Comparison of ENCODE assay signal across 26 cellular contexts in the genomic region with DNA sequence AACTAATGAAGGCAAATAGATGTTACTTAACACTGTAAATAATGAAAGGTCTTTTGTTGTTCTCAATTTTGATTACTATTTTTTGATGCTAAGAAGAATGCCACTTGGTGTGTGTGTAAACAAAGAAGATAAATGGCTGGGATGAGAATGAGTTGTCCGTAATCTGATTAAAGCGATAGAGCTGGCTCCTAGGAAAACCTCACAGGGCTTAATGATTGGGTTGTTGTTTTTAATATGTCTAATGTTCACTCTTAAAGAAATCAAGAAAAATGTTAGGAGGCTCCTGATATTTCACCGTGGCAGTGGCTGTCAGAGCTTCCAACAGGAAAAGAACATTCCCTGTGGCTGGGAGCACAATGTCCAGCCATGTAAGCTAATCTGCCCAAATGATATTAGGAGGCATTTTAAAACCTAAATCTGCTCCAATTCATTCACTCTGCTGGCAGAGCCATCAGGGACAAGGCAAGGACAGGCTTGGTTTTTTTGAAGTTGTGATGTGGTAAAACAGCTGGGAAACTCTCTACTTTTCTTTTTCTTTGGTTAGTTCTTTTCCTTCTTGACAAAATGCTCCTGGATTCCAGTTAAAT.
DNase-seq lines count a peak whose midpoint lies in the region; ATAC-seq, FAIRE-seq and TF ChIP-seq lines count a peak whose summit lies in the region.
"Had no signal": no experiment of that assay in that cellular context is flagged by ENCODE, and none has a peak within 500 bp of the region (broad histone marks: within the 10 kb centered on the region; RNA-seq: fewer than 3 reads in every experiment).

No MANE protein-coding gene starts in this region.

- H3K27ac ChIP-seq in smooth muscle cell (ENCODE audit: low read depth) (no peak overlapping the region), pancreas (no peak overlapping the region)
- H3K27ac ChIP-seq: BLaER1, spleen had no signal

- no peaks in the 10 kb centered on the region for H3F3A ChIP-seq in smooth muscle cell (ENCODE audit: low read depth)

- H3K9me3 Mint-ChIP-seq in brain = no peaks in the 10 kb centered on the region
- H3K9me3 Mint-ChIP-seq: activated B cell treated with CpG ODN at 0.5 μM for 24 hours; activated naive CD4-positive, alpha-beta T cell treated with anti-CD3 and anti-CD28 coated beads, Interleukin-2, amount 10 ng/mL, durations not matched to agents 7 days and 5 days; naive B cell had no signal

- no peaks in the 10 kb centered on the region for H3K79me2 ChIP-seq in smooth muscle cell (ENCODE audit: low read depth)

- FAIRE-seq in pancreas (lab: Jason Lieb, UNC) = no peak
- FAIRE-seq: endothelial cell of umbilical vein, GM12878, HTR-8/SVneo, islet of Langerhans had no signal

- H3K27ac Mint-ChIP-seq in brain = peak overlapping the region in 3 of 5 experiments; percentile 70 to 88 (median 84)
- H3K27ac Mint-ChIP-seq: activated B cell treated with CpG ODN at 0.5 μM for 24 hours, naive B cell had no signal

- POLR2A ChIA-PET in HEK293T (lab: Yijun Ruan, JAX) = no interaction called here

- DNase-seq in NCI-H345 (lab: John Stamatoyannopoulos, UW) (peak; percentile 56), NCI-H345 treated with DMSO at 0.1 percent for 48 hours (lab: John Stamatoyannopoulos, UW; ENCODE audit: unreplicated experiment) (no peak), HEK293T (ENCODE audit: extremely low spot score) (no peak), smooth muscle cell (lab: John Stamatoyannopoulos, UW; ENCODE audit: unreplicated experiment) (no peak), pancreas (no peak)
- DNase-seq: activated B cell treated with CpG ODN at 0.5 μM for 24 hours; activated naive CD4-positive, alpha-beta T cell treated with anti-CD3 and anti-CD28 coated beads, Interleukin-2, amount 10 ng/mL, durations not matched to agents 7 days and 5 days; amniotic stem cell; Caco-2; KBM-7; left ventricle myocardium superior; MG63; naive B cell; NK-92 treated with Interleukin-12 subunit alpha and Interleukin-12 subunit beta, amount 100 ng/mL, for 24 hours; SIG-M5; spleen; transverse colon had no signal

- ATAC-seq in pancreas = no peak
- ATAC-seq in HG03025 (IDR thresholded peaks at IDR 0.05; ENCODE audit: low FRiP score, unreplicated experiment) = no peak
- ATAC-seq: left ventricle myocardium superior, Panc1 had no signal

- peaks cover 72% of the 10 kb centered on the region for H3K4me1 Mint-ChIP-seq in brain
- H3K4me1 Mint-ChIP-seq: activated B cell treated with CpG ODN at 0.5 μM for 24 hours, naive B cell had no signal

- TF ChIP-seq CTCF in brain (conservative IDR thresholded peaks at IDR 0.05) (no peak), smooth muscle cell (IDR thresholded peaks at IDR 0.05; ENCODE audit: borderline replicate concordance, insufficient read depth, poor library complexity, severe bottlenecking) (no peak), pancreas (IDR thresholded peaks at IDR 0.05) (no peak)

- H3K36me3 ChIP-seq in smooth muscle cell (ENCODE audit: low read depth) (no peaks in the 10 kb centered on the region), pancreas (no peaks in the 10 kb centered on the region)
- H3K36me3 ChIP-seq: BLaER1, HAP-1, MG63, spleen, transverse colon had no signal

- H3K4me3 Mint-ChIP-seq in brain = no peak overlapping the region
- H3K4me3 Mint-ChIP-seq: activated B cell treated with CpG ODN at 0.5 μM for 24 hours; activated naive CD4-positive, alpha-beta T cell treated with anti-CD3 and anti-CD28 coated beads, Interleukin-2, amount 10 ng/mL, durations not matched to agents 7 days and 5 days; naive B cell had no signal

- H3K4me1 ChIP-seq in smooth muscle cell (ENCODE audit: low read depth) (peaks cover 12% of the 10 kb centered on the region), pancreas (no peaks in the 10 kb centered on the region)
- H3K4me1 ChIP-seq: BLaER1, Caco-2, spleen had no signal

- peak overlapping the region; percentile 59 for H3K4me2 ChIP-seq in smooth muscle cell
- H3K4me2 ChIP-seq: BLaER1 had no signal

- no peaks in the 10 kb centered on the region for H3K36me3 Mint-ChIP-seq in brain
- H3K36me3 Mint-ChIP-seq: activated naive CD4-positive, alpha-beta T cell treated with anti-CD3 and anti-CD28 coated beads, Interleukin-2, amount 10 ng/mL, durations not matched to agents 7 days and 5 days; naive B cell had no signal

- H3K27me3 Mint-ChIP-seq in brain = peaks cover 59% of the 10 kb centered on the region

- intact Hi-C loops in pancreas (cut with DNase I) = no loop called here

- no peak overlapping the region for H3K9ac ChIP-seq in smooth muscle cell (ENCODE audit: low read depth)
- H3K9ac ChIP-seq: BLaER1 had no signal

- H3K9me3 ChIP-seq in smooth muscle cell (replicated peaks; ENCODE audit: low read depth) (no peaks in the 10 kb centered on the region), pancreas (no peaks in the 10 kb centered on the region)
- H3K9me3 ChIP-seq: BLaER1, Caco-2, HAP-1, MG63, spleen, transverse colon had no signal

- H3K27me3 ChIP-seq in smooth muscle cell (ENCODE audit: low read depth) (peaks cover 50% of the 10 kb centered on the region), pancreas (no peaks in the 10 kb centered on the region)
- H3K27me3 ChIP-seq: BLaER1, transverse colon had no signal

- CTCF ChIA-PET in HEK293T (lab: Yijun Ruan, JAX) = interaction anchor here (0.6 to 1.0 kb wide), 2 partner anchors 21 to 147 kb away, joined by 3 to 4 read pairs; no protein-coding TSS in a partner anchor

- H4K20me1 ChIP-seq in smooth muscle cell (ENCODE audit: low read depth) = no peaks in the 10 kb centered on the region
- H4K20me1 ChIP-seq: BLaER1 had no signal

- H2AFZ ChIP-seq in smooth muscle cell (ENCODE audit: low read depth) = no peak overlapping the region

- H3K4me3 ChIP-seq in smooth muscle cell (no peak overlapping the region), pancreas (no peak overlapping the region)
- H3K4me3 ChIP-seq: BLaER1, GM12878, HAP-1, MG63, spleen, transverse colon had no signal

- WGBS in smooth muscle cell (ENCODE audit: low lambda C conversion rate) = 56% methylated on average over 3 of the region's 3 CpGs
- 61 to 66% methylated on average over 3 of the region's 3 CpGs for WGBS in pancreas, 2 donors

TF ChIP-seq in HEK293T, 16 proteins besides CTCF, POLR2A, EP300 and RAD21:
- TF ChIP-seq LEF1 (IDR thresholded peaks at IDR 0.05; ENCODE audit: borderline replicate concordance) (no peak), FOXK2 (IDR thresholded peaks at IDR 0.05) (0 out of 2 replicates have a peak, but pooled peaks have one; percentile 4), FOXA1 (IDR thresholded peaks at IDR 0.05) (no peak), TARDBP (IDR thresholded peaks at IDR 0.05) (no peak)
- TF ChIP-seq, protein P1, sequence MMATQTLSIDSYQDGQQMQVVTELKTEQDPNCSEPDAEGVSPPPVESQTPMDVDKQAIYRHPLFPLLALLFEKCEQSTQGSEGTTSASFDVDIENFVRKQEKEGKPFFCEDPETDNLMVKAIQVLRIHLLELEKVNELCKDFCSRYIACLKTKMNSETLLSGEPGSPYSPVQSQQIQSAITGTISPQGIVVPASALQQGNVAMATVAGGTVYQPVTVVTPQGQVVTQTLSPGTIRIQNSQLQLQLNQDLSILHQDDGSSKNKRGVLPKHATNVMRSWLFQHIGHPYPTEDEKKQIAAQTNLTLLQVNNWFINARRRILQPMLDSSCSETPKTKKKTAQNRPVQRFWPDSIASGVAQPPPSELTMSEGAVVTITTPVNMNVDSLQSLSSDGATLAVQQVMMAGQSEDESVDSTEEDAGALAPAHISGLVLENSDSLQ (IDR thresholded peaks at IDR 0.05) = no peak
